Comparison of ENCODE assay signal across 8 cellular contexts in genomic region chr2:161161074-161161577, GRCh38.
DNase-seq lines count a peak whose midpoint lies in the region; ATAC-seq and TF ChIP-seq lines count a peak whose summit lies in the region.

No MANE protein-coding gene starts in this region.

- H3K9ac ChIP-seq in DND-41 (ENCODE audit: low read depth, low read length) (peak overlapping the region; percentile 85), SU-DHL-6 (ENCODE audit: low read length) (peak overlapping the region; percentile 91)

- H3K4me3 ChIP-seq in DND-41 (ENCODE audit: low read depth in 1 of 2, low read length in 2 of 2) (peak overlapping the region; percentile 49 to 84), HAP-1 (peak overlapping the region; percentile 88), SU-DHL-6 (ENCODE audit: insufficient read depth, low read length, poor library complexity, severe bottlenecking) (peak overlapping the region; percentile 78), fibroblast of mammary gland (ENCODE audit: control insufficient read depth, low read depth, low read length) (peak overlapping the region; percentile 95), skeletal muscle cell (ENCODE audit: low read depth, low read length) (peak overlapping the region; percentile 79)

- H3K79me2 ChIP-seq in DND-41 (ENCODE audit: insufficient read depth, low read length), result peaks cover 62% of the 10 kb centered on the region
- peaks cover 23% of the 10 kb centered on the region for H3K79me2 ChIP-seq in SU-DHL-6 (ENCODE audit: insufficient read depth, low read length)

- DNase-seq in DND-41 (no peak), HAP-1 (ENCODE audit: low spot score in 2 of 2) (no peak), fibroblast of mammary gland (ENCODE audit: low read depth) (peak; percentile 10), skeletal muscle cell (ENCODE audit: low read depth) (no peak), iPS-NIHi11 (ENCODE audit: low spot score) (no peak)
- no peak for DNase-seq in stimulated activated CD4-positive, alpha-beta T cell treated with anti-CD3 and anti-CD28 coated beads, Interleukin-1b, Interleukin-23, amount 100 ng/mL, for 48 hours

- H2AFZ ChIP-seq in DND-41 (ENCODE audit: low read depth, low read length) (peak overlapping the region; percentile 92), SU-DHL-6 (ENCODE audit: low read depth, low read length, severe bottlenecking) (peak overlapping the region; percentile 90)

- H3K4me1 ChIP-seq in DND-41 (ENCODE audit: insufficient read depth, low read length) (peaks cover 39% of the 10 kb centered on the region), HAP-1 (peaks cover 9% of the 10 kb centered on the region)

- no peaks in the 10 kb centered on the region for H3K9me2 ChIP-seq in SU-DHL-6 (replicated peaks; ENCODE audit: insufficient read depth, low read length)

- no peaks in the 10 kb centered on the region for H4K20me1 ChIP-seq in DND-41 (ENCODE audit: insufficient read depth, low read length)
- no peaks in the 10 kb centered on the region for H4K20me1 ChIP-seq in SU-DHL-6 (ENCODE audit: low read depth, low read length)

- H3K4me2 ChIP-seq in DND-41 (ENCODE audit: insufficient read depth, low read length) (peak overlapping the region; percentile 84), SU-DHL-6 (ENCODE audit: low read depth, low read length, poor library complexity, severe bottlenecking) (peak overlapping the region; percentile 75)

- H3K27ac ChIP-seq in DND-41 (ENCODE audit: low read length), result peak overlapping the region; percentile 90
- H3K27ac ChIP-seq in SU-DHL-6 (ENCODE audit: low read depth, low read length), result peak overlapping the region; percentile 77; the same call in 1 of the 2 replicates

- peak; percentile 53 for ATAC-seq in DND-41 (ENCODE audit: insufficient read depth, low read depth)
- no peak for ATAC-seq in HG03565 (IDR thresholded peaks at IDR 0.05; ENCODE audit: unreplicated experiment)

- H3K36me3 ChIP-seq in DND-41 (ENCODE audit: insufficient read depth, low read length) (peaks cover 28% of the 10 kb centered on the region), HAP-1 (replicated peaks) (peaks cover 15% of the 10 kb centered on the region), SU-DHL-6 (ENCODE audit: low read length) (peaks cover 29% of the 10 kb centered on the region)

- H3K27me3 ChIP-seq in DND-41 (ENCODE audit: insufficient read depth, low read length, poor library complexity) (no peaks in the 10 kb centered on the region), HAP-1 (ENCODE audit: low read depth) (no peaks in the 10 kb centered on the region), SU-DHL-6 (ENCODE audit: low read length) (no peaks in the 10 kb centered on the region)

- TF ChIP-seq CTCF in DND-41 (IDR thresholded peaks at IDR 0.05; ENCODE audit: borderline replicate concordance, extremely low read depth, low read length, poor library complexity, severe bottlenecking) (no peak), SU-DHL-6 (IDR thresholded peaks at IDR 0.05; ENCODE audit: insufficient read depth, low read length, poor library complexity, severe bottlenecking) (no peak), fibroblast of mammary gland (conservative IDR thresholded peaks at IDR 0.05; ENCODE audit: control insufficient read depth, insufficient read depth, low read depth, low read length) (no peak)

- H3K9me3 ChIP-seq in DND-41 (ENCODE audit: insufficient read depth, low read length, severe bottlenecking) (no peaks in the 10 kb centered on the region), HAP-1 (no peaks in the 10 kb centered on the region), SU-DHL-6 (ENCODE audit: insufficient read depth, low read length) (no peaks in the 10 kb centered on the region)

- H3F3A ChIP-seq in SU-DHL-6 (ENCODE audit: insufficient read depth), result no peaks in the 10 kb centered on the region

- in situ Hi-C loops in HAP-1 (cut with MboI; ENCODE audit: low sequenced_read_pairs), result no loop called here
